Comparison of ENCODE assay signal across 9 cellular contexts in the genomic region with DNA sequence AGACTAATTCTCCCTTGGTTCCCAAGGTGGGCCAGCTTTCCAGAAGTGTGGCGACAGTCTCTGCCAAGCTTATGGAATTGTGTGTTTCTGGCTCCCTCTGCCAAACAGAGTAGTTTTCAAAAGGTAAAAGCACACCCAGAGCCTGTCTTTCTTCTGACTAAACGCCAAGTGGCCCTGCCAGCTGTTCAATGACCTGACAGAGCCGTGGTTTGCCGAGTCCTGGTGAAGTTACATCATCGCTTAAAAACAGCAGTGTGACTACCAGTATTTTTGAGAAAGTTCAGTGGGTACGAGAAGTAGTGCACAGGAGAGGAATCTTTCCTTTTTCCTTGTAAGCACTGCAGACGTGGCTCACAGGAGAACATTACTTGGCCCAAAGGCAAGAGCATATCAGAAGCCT. TPM values are rescaled to one million over a fixed set of nuclear protein-coding genes. Genes with fewer than 3 reads are reported as not detected.
DNase-seq lines count a peak whose midpoint lies in the region; ATAC-seq, FAIRE-seq and TF ChIP-seq lines count a peak whose summit lies in the region.
"Had no signal": no experiment of that assay in that cellular context is flagged by ENCODE, and none has a peak within 500 bp of the region (broad histone marks: within the 10 kb centered on the region; RNA-seq: fewer than 3 reads in every experiment).

No MANE protein-coding gene starts in this region.

- DNase-seq in AG09319 (ENCODE audit: extremely low read depth, low read depth) (peak; percentile 59), HT-29 (ENCODE audit: low spot score) (peak; percentile 75), amniotic epithelial cell (ENCODE audit: low read depth) (peak; percentile 61), iris pigment epithelial cell (ENCODE audit: low read depth) (peak; percentile 72), D721Med (ENCODE audit: insufficient read length, low spot score) (no peak)

- peak overlapping the region; percentile 88 to 97 for H3K4me3 ChIP-seq in stomach smooth muscle (ENCODE audit: low read length in 2 of 2)

- ATAC-seq in GM19395 (IDR thresholded peaks at IDR 0.05; ENCODE audit: unreplicated experiment) (no peak), GM21367 (IDR thresholded peaks at IDR 0.05; ENCODE audit: unreplicated experiment) (no peak)

- H3K36me3 ChIP-seq in stomach smooth muscle (ENCODE audit: control insufficient read depth in 2 of 2, insufficient read depth in 2 of 2, low read length in 2 of 2), result no peaks in the 10 kb centered on the region

- no peak for FAIRE-seq in D721Med (lab: Jason Lieb, UNC)
- FAIRE-seq: H1 had no signal

- H3K9me3 ChIP-seq in stomach smooth muscle (ENCODE audit: control insufficient read depth in 2 of 2, low read length in 2 of 2), result no peaks in the 10 kb centered on the region

- peak overlapping the region; percentile 95 to 99 for H3K9ac ChIP-seq in stomach smooth muscle (ENCODE audit: low read length in 2 of 2)

- TF ChIP-seq CTCF in AG09319 (IDR thresholded peaks at IDR 0.05; ENCODE audit: low read depth, low read length) (no peak), D721Med (IDR thresholded peaks at IDR 0.05; ENCODE audit: insufficient read depth, missing control alignments) (no peak)

- H3K27me3 ChIP-seq in stomach smooth muscle (ENCODE audit: control insufficient read depth in 1 of 2, insufficient read depth in 2 of 2, low read length in 2 of 2), result no peaks in the 10 kb centered on the region

- H3K4me1 ChIP-seq in stomach smooth muscle (ENCODE audit: control insufficient read depth, insufficient read depth, low read length), result peaks cover 63% of the 10 kb centered on the region

- H3K27ac ChIP-seq in stomach smooth muscle (ENCODE audit: low read length), result peak overlapping the region; percentile 98

RNA-seq across cellular contexts. Expression of a gene that starts 1.9 kb away (rescaled TPM):
- total RNA-seq in HT-29 (2014; rRNA removed; shearing (Covaris generic)), result 26.6 and 28.3 TPM in 2 replicates

RNA-seq across cellular contexts. Expression of a gene that starts 33.8 kb away (rescaled TPM):
- total RNA-seq in HT-29 (2014; rRNA removed; shearing (Covaris generic)), result 2.4 and 3.6 TPM in 2 replicates

RNA-seq across cellular contexts. Expression of a gene that starts 46.7 kb away (rescaled TPM):
- 113 and 134 TPM in 2 replicates for total RNA-seq in HT-29 (2014; rRNA removed; shearing (Covaris generic))
